9 cellular contexts compared by ENCODE assay signal in genomic region chr16:89442588-89442987, GRCh38.
DNase-seq lines count a peak whose midpoint lies in the region; ATAC-seq and TF ChIP-seq lines count a peak whose summit lies in the region.
"Had no signal": no experiment of that assay in that cellular context is flagged by ENCODE, and none has a peak within 500 bp of the region (broad histone marks: within the 10 kb centered on the region; RNA-seq: fewer than 3 reads in every experiment).

No MANE protein-coding gene starts in this region.

- in situ Hi-C loops in KBM-7 (cut with MboI; ENCODE audit: low pct_unique_long_range_greater_than_20kb, low sequenced_read_pairs) = no loop called here

- no peaks in the 10 kb centered on the region for H3K36me3 ChIP-seq in parathyroid adenoma (ENCODE audit: control insufficient read depth, insufficient read depth, low read length)

- H3K4me1 ChIP-seq in parathyroid adenoma = peaks cover 38% of the 10 kb centered on the region

- H3K9me3 ChIP-seq in parathyroid adenoma (ENCODE audit: control insufficient read depth, low read length) = no peaks in the 10 kb centered on the region

- H2AFZ ChIP-seq in parathyroid adenoma = no peak overlapping the region

- H3K4me2 ChIP-seq in parathyroid adenoma (ENCODE audit: low read length) = peak overlapping the region; percentile 28

- no peak overlapping the region for H3K9ac ChIP-seq in parathyroid adenoma

- DNase-seq in AG10803 (ENCODE audit: low read depth) (no peak), RWPE1 (ENCODE audit: low spot score) (no peak), fibroblast of mammary gland (ENCODE audit: low read depth) (no peak), NCI-H2029 (lab: John Stamatoyannopoulos, UW) (no peak), KBM-7 (no peak), NCI-H2171 treated with DMSO at 0.1 percent for 48 hours (lab: John Stamatoyannopoulos, UW) (no peak)
- DNase-seq: NCI-H524 had no signal

- POLR2A ChIA-PET in RWPE1 (lab: Yijun Ruan, JAX; ENCODE audit: low non-redundant PET) = no interaction called here

- H3K4me3 ChIP-seq in AG10803 (ENCODE audit: low read length) (peak overlapping the region; percentile 5), fibroblast of mammary gland (ENCODE audit: control insufficient read depth, low read depth, low read length) (peak overlapping the region; percentile 15), parathyroid adenoma (ENCODE audit: low read depth, low read length) (no peak overlapping the region)

- no peaks in the 10 kb centered on the region for H3K27me3 ChIP-seq in parathyroid adenoma (ENCODE audit: control insufficient read depth, insufficient read depth, low read length)

- CTCF ChIA-PET in RWPE1 (lab: Yijun Ruan, JAX) = interaction anchor here (0.7 to 0.9 kb wide), 2 partner anchors 66 to 89 kb away, joined by 3 to 4 read pairs; partner anchors contain the start of gene SPG7

- H3K79me2 ChIP-seq in parathyroid adenoma = peaks cover 64% of the 10 kb centered on the region

- no peak for ATAC-seq in GM18502 (IDR thresholded peaks at IDR 0.05; ENCODE audit: poor library complexity, unreplicated experiment)

- TF ChIP-seq CTCF in AG10803 (conservative IDR thresholded peaks at IDR 0.05; ENCODE audit: low read length) (no peak), RWPE1 (conservative IDR thresholded peaks at IDR 0.05; ENCODE audit: low read depth) (no peak), fibroblast of mammary gland (conservative IDR thresholded peaks at IDR 0.05; ENCODE audit: control insufficient read depth, insufficient read depth, low read depth, low read length) (no peak), parathyroid adenoma (IDR thresholded peaks at IDR 0.05) (no peak)

- H3K27ac ChIP-seq in RWPE1 = peak overlapping the region; percentile 99
- peak overlapping the region; percentile 71 for H3K27ac ChIP-seq in parathyroid adenoma
